In the genomic region with DNA sequence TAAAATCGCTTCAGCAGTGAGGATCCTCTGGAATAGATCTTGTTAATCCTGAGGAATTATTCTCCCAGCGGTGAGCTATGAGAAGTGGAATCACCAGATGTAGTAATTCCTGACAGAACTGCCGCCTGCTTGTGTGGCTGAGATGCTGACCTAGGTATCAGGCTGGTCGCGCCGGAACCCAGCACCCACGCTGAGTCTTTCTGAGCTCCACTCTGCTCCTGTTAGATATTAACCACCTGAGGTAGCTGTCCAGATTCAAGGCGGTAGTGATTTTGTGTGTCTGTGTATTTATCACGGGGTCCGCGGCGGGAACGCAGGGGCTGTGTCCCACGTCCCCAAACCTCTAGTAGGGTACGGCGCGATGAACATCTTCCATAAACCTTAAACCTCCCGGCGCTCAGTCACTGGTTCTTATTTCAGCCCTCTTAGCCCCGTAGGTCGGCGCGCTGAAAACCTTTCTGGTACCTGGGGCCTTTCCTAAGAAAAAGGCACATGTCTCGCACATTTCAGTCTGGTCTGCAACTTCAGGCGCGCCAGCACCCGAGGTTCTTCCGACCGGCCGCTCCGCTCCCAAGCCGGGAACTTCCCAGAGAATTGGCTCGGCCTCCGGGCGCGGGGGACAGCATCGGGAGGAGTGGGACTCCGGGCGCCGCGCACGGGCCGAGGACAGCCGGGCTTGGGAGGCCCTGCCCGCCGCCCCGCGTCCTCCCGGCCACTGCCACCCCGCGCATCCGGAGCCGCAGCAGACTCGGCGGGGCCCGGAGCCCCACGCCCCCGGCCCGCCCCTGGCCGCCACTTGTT, we compare ENCODE assay signal across 1 cellular context.
TF ChIP-seq lines count a peak whose summit lies in the region.

No MANE protein-coding gene starts in this region.

TF ChIP-seq in K562, 482 proteins besides CTCF, POLR2A, EP300 and RAD21 (continued from another document and continues in another):
- TF ChIP-seq CCNT2 (IDR thresholded peaks at IDR 0.05; ENCODE audit: borderline replicate concordance, extremely low read depth, insufficient read length, low read depth, low read length), result peak; percentile 12
- TF ChIP-seq LCOR (CRISPR knock-in tag; IDR thresholded peaks at IDR 0.05), result no peak
- no peak for TF ChIP-seq KLF1 (tag; IDR thresholded peaks at IDR 0.05)
- peak; percentile 92; the same call in 1 of the 2 replicates for TF ChIP-seq FOXJ2 (tag; IDR thresholded peaks at IDR 0.05)
- no peak for TF ChIP-seq TAL1 (IDR thresholded peaks at IDR 0.05)
- TF ChIP-seq TRIM28 (IDR thresholded peaks at IDR 0.05), result no peak
- TF ChIP-seq ZNF224 (CRISPR knock-in tag; IDR thresholded peaks at IDR 0.05), result no peak
- no peak; the same call in 1 of the 2 replicates for TF ChIP-seq MTA3 (IDR thresholded peaks at IDR 0.05; ENCODE audit: borderline replicate concordance)
- no peak for TF ChIP-seq PYGO2 (tag; IDR thresholded peaks at IDR 0.05)
- TF ChIP-seq ZNF655 (CRISPR knock-in tag; IDR thresholded peaks at IDR 0.05), result no peak
- TF ChIP-seq, protein P1, sequence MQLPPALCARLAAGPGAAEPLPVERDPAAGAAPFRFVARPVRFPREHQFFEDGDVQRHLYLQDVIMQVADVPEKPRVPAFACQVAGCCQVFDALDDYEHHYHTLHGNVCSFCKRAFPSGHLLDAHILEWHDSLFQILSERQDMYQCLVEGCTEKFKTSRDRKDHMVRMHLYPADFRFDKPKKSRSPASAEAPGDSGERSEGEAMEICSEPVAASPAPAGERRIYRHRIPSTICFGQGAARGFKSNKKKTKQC (CRISPR knock-in tag; IDR thresholded peaks at IDR 0.05), result 0 out of 2 replicates have a peak, but pooled peaks have one; percentile 11
- TF ChIP-seq, protein P2, sequence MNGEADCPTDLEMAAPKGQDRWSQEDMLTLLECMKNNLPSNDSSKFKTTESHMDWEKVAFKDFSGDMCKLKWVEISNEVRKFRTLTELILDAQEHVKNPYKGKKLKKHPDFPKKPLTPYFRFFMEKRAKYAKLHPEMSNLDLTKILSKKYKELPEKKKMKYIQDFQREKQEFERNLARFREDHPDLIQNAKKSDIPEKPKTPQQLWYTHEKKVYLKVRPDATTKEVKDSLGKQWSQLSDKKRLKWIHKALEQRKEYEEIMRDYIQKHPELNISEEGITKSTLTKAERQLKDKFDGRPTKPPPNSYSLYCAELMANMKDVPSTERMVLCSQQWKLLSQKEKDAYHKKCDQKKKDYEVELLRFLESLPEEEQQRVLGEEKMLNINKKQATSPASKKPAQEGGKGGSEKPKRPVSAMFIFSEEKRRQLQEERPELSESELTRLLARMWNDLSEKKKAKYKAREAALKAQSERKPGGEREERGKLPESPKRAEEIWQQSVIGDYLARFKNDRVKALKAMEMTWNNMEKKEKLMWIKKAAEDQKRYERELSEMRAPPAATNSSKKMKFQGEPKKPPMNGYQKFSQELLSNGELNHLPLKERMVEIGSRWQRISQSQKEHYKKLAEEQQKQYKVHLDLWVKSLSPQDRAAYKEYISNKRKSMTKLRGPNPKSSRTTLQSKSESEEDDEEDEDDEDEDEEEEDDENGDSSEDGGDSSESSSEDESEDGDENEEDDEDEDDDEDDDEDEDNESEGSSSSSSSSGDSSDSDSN (IDR thresholded peaks at IDR 0.05; ENCODE audit: borderline replicate concordance in 1 of 2, low read depth in 2 of 2, low read length in 2 of 2), result no peak
- no peak for TF ChIP-seq CHD2 (IDR thresholded peaks at IDR 0.05; ENCODE audit: low read depth, low read length)
- TF ChIP-seq ATF3 (IDR thresholded peaks at IDR 0.05), result no peak
- 0 out of 2 replicates have a peak, but pooled peaks have one; percentile 36 for TF ChIP-seq ATF3 (CRISPR knock-in tag; conservative IDR thresholded peaks at IDR 0.05)
- TF ChIP-seq ZNF212 (CRISPR knock-in tag; IDR thresholded peaks at IDR 0.05), result no peak
- peak in 1 of 2 experiments; percentile 40; a peak in 1 of 4 replicates for TF ChIP-seq HDAC1 (IDR thresholded peaks at IDR 0.05)
- TF ChIP-seq ZNF785 (CRISPR knock-in tag; IDR thresholded peaks at IDR 0.05), result no peak
- no peak for TF ChIP-seq MEF2D (tag; conservative IDR thresholded peaks at IDR 0.05; ENCODE audit: low read depth)
- no peak for TF ChIP-seq CHD4 (IDR thresholded peaks at IDR 0.05; ENCODE audit: insufficient read depth, insufficient replicate concordance, low read depth, low read length, poor library complexity, severe bottlenecking)
- TF ChIP-seq SRSF1 (IDR thresholded peaks at IDR 0.05; ENCODE audit: low read depth, low read length), result no peak
- no peak for TF ChIP-seq ARNT (IDR thresholded peaks at IDR 0.05)
- TF ChIP-seq ZNF146 (CRISPR knock-in tag; IDR thresholded peaks at IDR 0.05; ENCODE audit: unreplicated experiment), result no peak
- TF ChIP-seq HDAC8 (tag; IDR thresholded peaks at IDR 0.05), result no peak
- TF ChIP-seq MCM7 (IDR thresholded peaks at IDR 0.05), result no peak
- no peak for TF ChIP-seq ETS1 (conservative IDR thresholded peaks at IDR 0.05; ENCODE audit: control insufficient read depth, low read depth, low read length)
- no peak for TF ChIP-seq XRCC4 (IDR thresholded peaks at IDR 0.05; ENCODE audit: extremely low read depth, insufficient read depth, insufficient read length)
- no peak for TF ChIP-seq MXD1 (CRISPR knock-in tag; IDR thresholded peaks at IDR 0.05; ENCODE audit: borderline replicate concordance, poor library complexity, severe bottlenecking)
- TF ChIP-seq CEBPG (CRISPR knock-in tag; IDR thresholded peaks at IDR 0.05), result no peak
- no peak for TF ChIP-seq CEBPG (tag; conservative IDR thresholded peaks at IDR 0.05 in 1 of 2, IDR thresholded peaks at IDR 0.05 in 1 of 2)
- TF ChIP-seq, protein P3, sequence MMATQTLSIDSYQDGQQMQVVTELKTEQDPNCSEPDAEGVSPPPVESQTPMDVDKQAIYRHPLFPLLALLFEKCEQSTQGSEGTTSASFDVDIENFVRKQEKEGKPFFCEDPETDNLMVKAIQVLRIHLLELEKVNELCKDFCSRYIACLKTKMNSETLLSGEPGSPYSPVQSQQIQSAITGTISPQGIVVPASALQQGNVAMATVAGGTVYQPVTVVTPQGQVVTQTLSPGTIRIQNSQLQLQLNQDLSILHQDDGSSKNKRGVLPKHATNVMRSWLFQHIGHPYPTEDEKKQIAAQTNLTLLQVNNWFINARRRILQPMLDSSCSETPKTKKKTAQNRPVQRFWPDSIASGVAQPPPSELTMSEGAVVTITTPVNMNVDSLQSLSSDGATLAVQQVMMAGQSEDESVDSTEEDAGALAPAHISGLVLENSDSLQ (IDR thresholded peaks at IDR 0.05), result no peak
- TF ChIP-seq HMBOX1 (IDR thresholded peaks at IDR 0.05), result no peak
- no peak for TF ChIP-seq ZBTB34 (CRISPR knock-in tag; IDR thresholded peaks at IDR 0.05)
- TF ChIP-seq SMARCA5 (IDR thresholded peaks at IDR 0.05), result no peak
- TF ChIP-seq MAFK (IDR thresholded peaks at IDR 0.05; ENCODE audit: low read length), result no peak
- TF ChIP-seq ZNF764 (CRISPR knock-in tag; IDR thresholded peaks at IDR 0.05; ENCODE audit: low read depth), result no peak
- no peak for TF ChIP-seq ZNF408 (CRISPR knock-in tag; IDR thresholded peaks at IDR 0.05; ENCODE audit: low read depth)
- TF ChIP-seq ZNF175 (CRISPR knock-in tag; IDR thresholded peaks at IDR 0.05; ENCODE audit: low read depth), result no peak
- TF ChIP-seq JUND (IDR thresholded peaks at IDR 0.05; ENCODE audit: borderline replicate concordance, low read depth, low read length), result no peak
- no peak for TF ChIP-seq JUND (tag; IDR thresholded peaks at IDR 0.05; ENCODE audit: borderline replicate concordance, low read depth, low read length)
- TF ChIP-seq GATAD2B (IDR thresholded peaks at IDR 0.05; ENCODE audit: borderline replicate concordance), result no peak
- TF ChIP-seq ZBTB7A (IDR thresholded peaks at IDR 0.05; ENCODE audit: borderline replicate concordance, control insufficient read depth, low read depth, low read length), result peak; percentile 72; the same call in 1 of the 2 replicates
- no peak for TF ChIP-seq ZNF780A (CRISPR knock-in tag; IDR thresholded peaks at IDR 0.05)
- no peak for TF ChIP-seq KAT8 (IDR thresholded peaks at IDR 0.05; ENCODE audit: low read depth)
- TF ChIP-seq ZBTB12 (CRISPR knock-in tag; IDR thresholded peaks at IDR 0.05), result no peak
- no peak for TF ChIP-seq DMBX1 (CRISPR knock-in tag; IDR thresholded peaks at IDR 0.05; ENCODE audit: borderline replicate concordance)
- no peak for TF ChIP-seq SOX6 (IDR thresholded peaks at IDR 0.05)
- TF ChIP-seq RNF2 (IDR thresholded peaks at IDR 0.05), result no peak
- no peak for TF ChIP-seq ZC3H4 (CRISPR knock-in tag; IDR thresholded peaks at IDR 0.05; ENCODE audit: borderline replicate concordance)
- no peak for TF ChIP-seq EP400 (IDR thresholded peaks at IDR 0.05)
- no peak for TF ChIP-seq ZNF586 (CRISPR knock-in tag; conservative IDR thresholded peaks at IDR 0.05)
- TF ChIP-seq POLR2AphosphoS2 (IDR thresholded peaks at IDR 0.05; ENCODE audit: low read length), result no peak
- no peak for TF ChIP-seq RHOXF2B (CRISPR knock-in tag; conservative IDR thresholded peaks at IDR 0.05)
- 0 out of 2 replicates have a peak, but pooled peaks have one; percentile 26 for TF ChIP-seq ZNF589 (CRISPR knock-in tag; IDR thresholded peaks at IDR 0.05; ENCODE audit: low read depth)
- TF ChIP-seq, protein P4, sequence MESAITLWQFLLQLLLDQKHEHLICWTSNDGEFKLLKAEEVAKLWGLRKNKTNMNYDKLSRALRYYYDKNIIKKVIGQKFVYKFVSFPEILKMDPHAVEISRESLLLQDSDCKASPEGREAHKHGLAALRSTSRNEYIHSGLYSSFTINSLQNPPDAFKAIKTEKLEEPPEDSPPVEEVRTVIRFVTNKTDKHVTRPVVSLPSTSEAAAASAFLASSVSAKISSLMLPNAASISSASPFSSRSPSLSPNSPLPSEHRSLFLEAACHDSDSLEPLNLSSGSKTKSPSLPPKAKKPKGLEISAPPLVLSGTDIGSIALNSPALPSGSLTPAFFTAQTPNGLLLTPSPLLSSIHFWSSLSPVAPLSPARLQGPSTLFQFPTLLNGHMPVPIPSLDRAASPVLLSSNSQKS (CRISPR knock-in tag; IDR thresholded peaks at IDR 0.05), result no peak
- no peak for TF ChIP-seq MAFG (tag; conservative IDR thresholded peaks at IDR 0.05)
- no peak for TF ChIP-seq ARID2 (IDR thresholded peaks at IDR 0.05)
- no peak for TF ChIP-seq LARP7 (IDR thresholded peaks at IDR 0.05)
- no peak for TF ChIP-seq ZNF830 (CRISPR knock-in tag; IDR thresholded peaks at IDR 0.05)
- no peak for TF ChIP-seq FOXA1 (IDR thresholded peaks at IDR 0.05; ENCODE audit: borderline replicate concordance)
- no peak for TF ChIP-seq ATF7 (IDR thresholded peaks at IDR 0.05)
- no peak for TF ChIP-seq ZNF324 (CRISPR knock-in tag; IDR thresholded peaks at IDR 0.05)
